ENCODE assay signal across 10 cellular contexts in genomic region chr12:113049976-113050742, GRCh38. TPM values are rescaled to one million over a fixed set of nuclear protein-coding genes. Genes with fewer than 3 reads are reported as not detected.
DNase-seq lines count a peak whose midpoint lies in the region; ATAC-seq and TF ChIP-seq lines count a peak whose summit lies in the region.
"Had no signal": no experiment of that assay in that cellular context is flagged by ENCODE, and none has a peak within 500 bp of the region (broad histone marks: within the 10 kb centered on the region; RNA-seq: fewer than 3 reads in every experiment).

No MANE protein-coding gene starts in this region.

- no peak for TF ChIP-seq EP300 in stomach (IDR thresholded peaks at IDR 0.05)

- no peaks in the 10 kb centered on the region; the same call in 1 of the 3 replicates for H3K4me1 Mint-ChIP-seq in GM23338

- H3K27ac Mint-ChIP-seq in GM23338: no peak overlapping the region
- H3K27ac Mint-ChIP-seq: activated T-helper 17 cell treated with anti-CD3 and anti-CD28 coated beads, Interleukin-2, amount 50 U/mL, for 72 hours had no signal

- peak; percentile 18 for DNase-seq in AG08396 (ENCODE audit: low spot score)
- DNase-seq in GM23338 (ENCODE audit: low spot score): peak; percentile 79
- peak; percentile 70 for DNase-seq in germinal center (ENCODE audit: low spot score)
- DNase-seq in stomach: no peak
- DNase-seq in NCI-H1092 (lab: John Stamatoyannopoulos, UW): no peak
- DNase-seq: stimulated activated CD4-positive, alpha-beta T cell treated with anti-CD3 and anti-CD28 coated beads, Interleukin-2, amount 100 ng/mL, for 48 hours had no signal

- no peaks in the 10 kb centered on the region for H3K36me3 ChIP-seq in GM23338 (ENCODE audit: insufficient read depth)
- H3K36me3 ChIP-seq in OCI-LY3 (replicated peaks; ENCODE audit: low read depth, low read length): no peaks in the 10 kb centered on the region
- no peaks in the 10 kb centered on the region for H3K36me3 ChIP-seq in stomach

- H3K27ac ChIP-seq in GM23338 (ENCODE audit: low read depth) (no peak overlapping the region), OCI-LY3 (ENCODE audit: low read length) (no peak overlapping the region), stomach (no peak overlapping the region)

- 44 to 56% (median 52%) methylated on average over 11 of the region's 11 CpGs for WGBS in stomach, 5 donors

- H3K27me3 Mint-ChIP-seq in GM23338 (ENCODE audit: insufficient read depth, low read depth, poor library complexity): peaks cover 13% of the 10 kb centered on the region
- H3K27me3 Mint-ChIP-seq: activated T-helper 17 cell treated with anti-CD3 and anti-CD28 coated beads, Interleukin-2, amount 50 U/mL, for 72 hours had no signal

- H2AFZ ChIP-seq in GM23338: peak overlapping the region; percentile 88; the same call in 1 of the 2 replicates
- no peak overlapping the region for H2AFZ ChIP-seq in OCI-LY3 (ENCODE audit: low read depth, low read length)

- H3K79me2 ChIP-seq in GM23338 (replicated peaks; ENCODE audit: insufficient read depth) (no peaks in the 10 kb centered on the region), OCI-LY3 (ENCODE audit: low read length) (no peaks in the 10 kb centered on the region)

- H3K36me3 Mint-ChIP-seq in GM23338 (ENCODE audit: low read depth): no peaks in the 10 kb centered on the region

- no peaks in the 10 kb centered on the region for H3K9me3 Mint-ChIP-seq in GM23338
- H3K9me3 Mint-ChIP-seq: activated T-helper 17 cell treated with anti-CD3 and anti-CD28 coated beads, Interleukin-2, amount 50 U/mL, for 72 hours had no signal

- H3K4me1 ChIP-seq in GM23338 (ENCODE audit: insufficient read depth): no peaks in the 10 kb centered on the region
- peaks cover 37% of the 10 kb centered on the region for H3K4me1 ChIP-seq in OCI-LY3 (ENCODE audit: low read length)
- no peaks in the 10 kb centered on the region for H3K4me1 ChIP-seq in stomach

- 0 out of 2 replicates have a peak, but pooled peaks cover 2% of the 10 kb centered on the region for H4K20me1 ChIP-seq in GM23338 (replicated peaks; ENCODE audit: insufficient read depth)
- H4K20me1 ChIP-seq in OCI-LY3 (ENCODE audit: insufficient read depth, low read length): no peaks in the 10 kb centered on the region

- no peak overlapping the region for H3K4me2 ChIP-seq in GM23338
- 0 out of 2 replicates have a peak overlapping the region, but pooled peaks have one; percentile 13 for H3K4me2 ChIP-seq in OCI-LY3 (ENCODE audit: low read length)

- H3K4me3 Mint-ChIP-seq in GM23338: no peak overlapping the region
- H3K4me3 Mint-ChIP-seq: activated T-helper 17 cell treated with anti-CD3 and anti-CD28 coated beads, Interleukin-2, amount 50 U/mL, for 72 hours had no signal

- TF ChIP-seq CTCF in GM23338 (conservative IDR thresholded peaks at IDR 0.05; ENCODE audit: low read depth in 2 of 2) (peak; percentile 68 to 86), OCI-LY3 (IDR thresholded peaks at IDR 0.05; ENCODE audit: low read depth, low read length) (peak; percentile 33), stomach (IDR thresholded peaks at IDR 0.05) (peak in 1 of 7 experiments; percentile 24)

- H3K9me3 ChIP-seq in OCI-LY3 (ENCODE audit: insufficient read depth, low read length): peaks cover 9% of the 10 kb centered on the region; the same call in 1 of the 2 replicates
- H3K9me3 ChIP-seq in stomach: no peaks in the 10 kb centered on the region

- no peaks in the 10 kb centered on the region for H3K9me2 ChIP-seq in GM23338 (ENCODE audit: insufficient read depth)

- intact Hi-C loops in stomach (cut with DNase I; ENCODE audit: low total_unique reads): loop anchor here (5.0 kb wide), 2 partner anchors 47 to 122 kb away; no protein-coding TSS in a partner anchor

- H3K4me3 ChIP-seq in GM23338 (no peak overlapping the region), OCI-LY3 (ENCODE audit: low read length) (no peak overlapping the region), stomach (no peak overlapping the region)

- ATAC-seq in GM23338 (peak; percentile 96), HG03175 (IDR thresholded peaks at IDR 0.05; ENCODE audit: unreplicated experiment) (no peak), GM21526 (IDR thresholded peaks at IDR 0.05; ENCODE audit: low FRiP score, unreplicated experiment) (no peak)
- ATAC-seq: activated T-helper 17 cell treated with anti-CD3 and anti-CD28 coated beads, Interleukin-2, amount 50 U/mL, for 72 hours had no signal

- no peak for TF ChIP-seq POLR2A in stomach (IDR thresholded peaks at IDR 0.05)

- H3K27me3 ChIP-seq in GM23338 (ENCODE audit: insufficient read depth) (peaks cover 7% of the 10 kb centered on the region), OCI-LY3 (ENCODE audit: low read depth, low read length) (no peaks in the 10 kb centered on the region), stomach (peaks cover 0 to 62% (median 6%) of the 10 kb centered on the region in 3 donors)

- no peaks in the 10 kb centered on the region for H3F3A ChIP-seq in GM23338 (replicated peaks; ENCODE audit: low read depth)

- no peak overlapping the region for H3K9ac ChIP-seq in OCI-LY3 (ENCODE audit: low read length)

TF ChIP-seq in GM23338, 12 proteins besides CTCF, POLR2A, EP300 and RAD21 (continues in another document):
- TF ChIP-seq NANOG (IDR thresholded peaks at IDR 0.05; ENCODE audit: borderline replicate concordance) (no peak), JUNB (IDR thresholded peaks at IDR 0.05; ENCODE audit: unreplicated experiment) (no peak), CREB1 (CRISPR knock-in tag; IDR thresholded peaks at IDR 0.05; ENCODE audit: low read depth) (no peak), POLR2AphosphoS5 (IDR thresholded peaks at IDR 0.05; ENCODE audit: low read depth) (no peak), EZH2 (IDR thresholded peaks at IDR 0.05; ENCODE audit: low read depth, unreplicated experiment) (no peak), ZNF114 (CRISPR knock-in tag; IDR thresholded peaks at IDR 0.05) (no peak), REST (IDR thresholded peaks at IDR 0.05; ENCODE audit: unreplicated experiment) (no peak), ETS1 (IDR thresholded peaks at IDR 0.05) (no peak), ZNF331 (CRISPR knock-in tag; IDR thresholded peaks at IDR 0.05; ENCODE audit: low read depth) (no peak)

RNA-seq across cellular contexts. Expression of gene DTX1, which starts 6.4 kb away (rescaled TPM):
- total RNA-seq in GM23338 (2014; rRNA removed; shearing (Covaris generic)): 4.7 and 9.0 TPM in 2 replicates
- polyA plus RNA-seq in GM23338 (2016; fragmentation: Nextera tagmentation; extraction: Ambion mirVana) (1.6 and 1.8 TPM in 2 replicates), stomach (1 to 10 TPM; 1.0 to 1.5 (median 1.1) TPM)
- 1 to 10 TPM in 4 of 5 donors, under 1 TPM in 1; 0.43 to 6.2 (median 2.7) TPM for total RNA-seq in stomach

Comparison
In these comparisons a context has a peak if more than half of its experiments do, and no peak if none do; other contexts are left out.
1. DNase-seq: peak in AG08396 (single experiment), GM23338 (single experiment) and germinal center (single experiment); none in stomach (single experiment) and NCI-H1092 (single experiment).